Comparison of ENCODE assay signal across 14 cellular contexts in the genomic region with DNA sequence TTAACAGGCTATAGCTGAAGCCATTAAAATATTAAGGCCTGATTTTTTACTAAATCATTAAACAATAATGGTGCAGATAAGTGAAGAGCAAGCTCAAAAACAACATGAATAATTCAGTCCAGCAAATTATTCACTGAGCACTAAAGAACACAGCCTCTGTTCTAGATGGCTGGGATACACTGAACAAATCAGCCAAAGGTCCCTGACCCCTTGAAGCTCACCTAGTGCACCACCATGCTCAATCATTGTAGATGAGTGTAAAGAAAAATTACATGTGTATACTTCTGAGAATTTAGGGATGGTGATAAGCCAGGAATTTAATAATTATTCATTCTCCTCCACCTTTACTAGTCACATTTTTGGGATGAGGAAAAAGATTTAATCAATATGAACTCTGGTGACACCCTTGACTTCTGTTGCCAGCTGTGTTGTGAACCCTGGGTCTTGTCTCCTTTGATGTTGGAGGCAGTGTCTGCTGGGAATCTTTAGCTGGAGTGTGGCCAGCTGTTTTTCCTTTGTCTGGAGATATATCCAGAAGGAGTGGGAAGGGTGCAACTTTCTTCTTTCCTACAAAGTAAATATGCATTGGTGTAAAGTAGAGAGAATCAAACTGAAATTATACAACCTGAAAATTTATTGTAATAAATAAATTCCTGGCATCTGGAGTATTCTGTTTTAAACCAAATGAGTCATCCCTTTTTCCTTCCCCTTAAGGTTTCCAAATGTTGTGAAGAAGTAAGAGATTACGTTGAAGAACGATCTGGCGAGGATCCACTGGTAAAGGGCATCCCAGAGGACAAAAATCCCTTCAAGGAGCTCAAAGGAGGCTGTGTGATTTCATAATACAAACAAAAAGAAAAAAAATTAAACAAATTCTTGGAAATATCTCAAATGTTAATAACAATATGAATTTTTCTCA. TPM values are rescaled to one million over a fixed set of nuclear protein-coding genes. Genes with fewer than 3 reads are reported as not detected.
DNase-seq lines count a peak whose midpoint lies in the region; ATAC-seq and TF ChIP-seq lines count a peak whose summit lies in the region.
"Had no signal": no experiment of that assay in that cellular context is flagged by ENCODE, and none has a peak within 500 bp of the region (broad histone marks: within the 10 kb centered on the region; RNA-seq: fewer than 3 reads in every experiment).

No MANE protein-coding gene starts in this region.

- no peak overlapping the region for H3K4me3 ChIP-seq in stomach

- TF ChIP-seq CTCF in stomach (IDR thresholded peaks at IDR 0.05): no peak

- WGBS in stomach, 5 donors: 33 to 63% (median 49%) methylated on average over 3 of the region's 3 CpGs

- ATAC-seq in SK-N-SH treated with all-trans-retinoic acid at 6 μM for 48 hours (peak; percentile 65), Right ventricle myocardium superior (ENCODE audit: poor library complexity) (peak; percentile 83), GM21619 (IDR thresholded peaks at IDR 0.05; ENCODE audit: unreplicated experiment) (no peak), GM18517 (IDR thresholded peaks at IDR 0.05; ENCODE audit: unreplicated experiment) (no peak)
- ATAC-seq: stimulated activated effector memory CD8-positive, alpha-beta T cell treated with anti-CD3 and anti-CD28 coated beads, Interleukin-12 subunit alpha, Interleukin-12 subunit beta, amount 100 ng/mL, for 72 hours had no signal

- H3K36me3 ChIP-seq in stomach: no peaks in the 10 kb centered on the region
- H3K36me3 ChIP-seq: WERI-Rb-1 had no signal

- no peak for TF ChIP-seq EP300 in stomach (IDR thresholded peaks at IDR 0.05)

- no peaks in the 10 kb centered on the region for H3K27me3 ChIP-seq in stomach

- peak overlapping the region in 2 of 5 donors; percentile 42 to 68 for H3K27ac ChIP-seq in stomach
- H3K27ac ChIP-seq: WERI-Rb-1 had no signal

- TF ChIP-seq POLR2A in stomach (IDR thresholded peaks at IDR 0.05): no peak

- intact Hi-C loops in Right ventricle myocardium superior (cut with DNase I) (no loop called here), stomach (cut with DNase I; ENCODE audit: low total_unique reads) (no loop called here)

- no peaks in the 10 kb centered on the region for H3K9me3 ChIP-seq in stomach

- H3K4me1 ChIP-seq in stomach: peaks cover 0 to 11% (median 3%) of the 10 kb centered on the region in 4 donors

- peak; percentile 49 for DNase-seq in ELR (ENCODE audit: low read depth)
- no peak for DNase-seq in Right ventricle myocardium superior
- DNase-seq in pulmonary artery endothelial cell (ENCODE audit: low read depth, low spot score): peak; percentile 67
- no peak for DNase-seq in NCI-H2227 treated with DMSO at 0.1 percent for 48 hours (lab: John Stamatoyannopoulos, UW)
- DNase-seq in stomach: no peak
- DNase-seq: NCI-H1092 treated with DMSO at 0.1 percent for 48 hours, NCI-H774, SHP77 treated with DMSO at 0.1 percent for 48 hours, WERI-Rb-1 had no signal

TF ChIP-seq in SK-N-SH treated with all-trans-retinoic acid at 6 μM for 48 hours, 23 proteins besides CTCF, POLR2A, EP300 and RAD21:
- TF ChIP-seq ESRRG (CRISPR knock-in tag; IDR thresholded peaks at IDR 0.05) (no peak), ISL1 (CRISPR knock-in tag; IDR thresholded peaks at IDR 0.05) (0 out of 2 replicates have a peak, but pooled peaks have one; percentile 6), ARNTL (CRISPR knock-in tag; IDR thresholded peaks at IDR 0.05; ENCODE audit: borderline replicate concordance, low read depth) (no peak)
- TF ChIP-seq, protein P1, sequence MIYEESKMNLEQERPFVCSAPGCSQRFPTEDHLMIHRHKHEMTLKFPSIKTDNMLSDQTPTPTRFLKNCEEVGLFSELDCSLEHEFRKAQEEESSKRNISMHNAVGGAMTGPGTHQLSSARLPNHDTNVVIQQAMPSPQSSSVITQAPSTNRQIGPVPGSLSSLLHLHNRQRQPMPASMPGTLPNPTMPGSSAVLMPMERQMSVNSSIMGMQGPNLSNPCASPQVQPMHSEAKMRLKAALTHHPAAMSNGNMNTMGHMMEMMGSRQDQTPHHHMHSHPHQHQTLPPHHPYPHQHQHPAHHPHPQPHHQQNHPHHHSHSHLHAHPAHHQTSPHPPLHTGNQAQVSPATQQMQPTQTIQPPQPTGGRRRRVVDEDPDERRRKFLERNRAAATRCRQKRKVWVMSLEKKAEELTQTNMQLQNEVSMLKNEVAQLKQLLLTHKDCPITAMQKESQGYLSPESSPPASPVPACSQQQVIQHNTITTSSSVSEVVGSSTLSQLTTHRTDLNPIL (CRISPR knock-in tag; IDR thresholded peaks at IDR 0.05; ENCODE audit: low read depth): no peak

RNA-seq across cellular contexts. Expression of a gene that starts 4.0 kb away (rescaled TPM):
- total RNA-seq in Right ventricle myocardium superior: not detected
- total RNA-seq in pulmonary artery endothelial cell: not detected in 2 replicates
- not detected for total RNA-seq in stomach
- polyA plus RNA-seq in stomach: not detected
- polyA plus RNA-seq: CD14-positive monocyte had no signal

RNA-seq across cellular contexts. Expression of a gene that starts 11.2 kb away (rescaled TPM):
- total RNA-seq in Right ventricle myocardium superior (18.4 TPM), pulmonary artery endothelial cell (147 and 170 TPM in 2 replicates), stomach (10 to 100 TPM in 4 of 5 donors, 1 to 10 TPM in 1; 2.0 to 32.6 (median 21.5) TPM)
- polyA plus RNA-seq in stomach: 10 to 100 TPM; 13.5 to 37.9 (median 37.8) TPM

RNA-seq across cellular contexts. Expression of a gene that starts 19.8 kb away (rescaled TPM):
- total RNA-seq in Right ventricle myocardium superior (1.3 TPM), pulmonary artery endothelial cell (16.4 and 79.2 TPM in 2 replicates), stomach (1 to 10 TPM in 4 of 5 donors, not detected in 1; 2.0 to 6.1 (median 3.8) TPM)
- polyA plus RNA-seq in stomach: 10 to 100 TPM in 1 of 3 donors, 1 to 10 TPM in 1, under 1 TPM in 1; 0.28 to 15.2 (median 3.4) TPM
- polyA plus RNA-seq: CD14-positive monocyte had no signal

Comparison
In these comparisons a context has a peak if more than half of its experiments do, and no peak if none do; other contexts are left out.
1. DNase-seq: peak in ELR (single experiment) and pulmonary artery endothelial cell (single experiment); none in Right ventricle myocardium superior (single experiment), NCI-H2227 treated with DMSO at 0.1 percent for 48 hours (single experiment) and stomach (single experiment).
2. ATAC-seq: peak in SK-N-SH treated with all-trans-retinoic acid at 6 μM for 48 hours (single experiment) and Right ventricle myocardium superior (single experiment); none in GM21619 (single experiment) and GM18517 (single experiment).